20 cellular contexts compared by ENCODE assay signal in the genomic region with DNA sequence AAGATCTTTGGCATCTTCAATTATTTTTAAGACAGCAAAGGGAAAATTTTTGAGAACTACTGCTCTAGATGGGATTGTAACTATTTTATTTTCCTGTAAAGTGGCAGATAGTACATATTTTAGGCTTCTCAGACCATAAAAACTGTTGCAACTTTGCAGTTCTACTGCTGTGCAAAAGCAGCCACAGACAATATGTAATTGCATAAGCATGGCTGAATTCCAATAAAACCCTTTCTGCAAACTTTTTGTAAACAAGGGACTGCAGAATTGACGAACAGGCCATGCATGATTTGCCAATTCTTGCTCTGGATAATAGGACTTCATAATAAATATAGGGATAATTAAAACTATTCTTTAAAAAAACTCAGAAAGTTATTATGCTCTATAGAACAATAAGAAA.
"Had no signal": no experiment of that assay in that cellular context is flagged by ENCODE, and none has a peak within 500 bp of the region (broad histone marks: within the 10 kb centered on the region; RNA-seq: fewer than 3 reads in every experiment).

No MANE protein-coding gene starts in this region.

- H3K27me3 Mint-ChIP-seq: activated CD4-positive, alpha-beta T cell treated with anti-CD3 and anti-CD28 coated beads, Interleukin-2, amount 10 ng/mL, durations not matched to agents 7 days and 5 days; activated naive CD8-positive, alpha-beta T cell treated with anti-CD3 and anti-CD28 coated beads, Interleukin-2, amount 10 ng/mL, durations not matched to agents 7 days and 5 days; activated T-cell treated with anti-CD3 and anti-CD28 coated beads, Interleukin-2, amount 50 U/mL, for 24 hours; central memory CD8-positive, alpha-beta T cell; type B pancreatic cell had no signal

- H3K4me3 Mint-ChIP-seq: activated CD4-positive, alpha-beta T cell treated with anti-CD3 and anti-CD28 coated beads, Interleukin-2, amount 10 ng/mL, durations not matched to agents 7 days and 5 days; activated CD8-positive, alpha-beta T cell treated with anti-CD3 and anti-CD28 coated beads, Interleukin-2, amount 10 ng/mL, durations not matched to agents 7 days and 5 days; activated naive CD8-positive, alpha-beta T cell treated with anti-CD3 and anti-CD28 coated beads, Interleukin-2, amount 10 ng/mL, durations not matched to agents 7 days and 5 days; activated T-cell treated with anti-CD3 and anti-CD28 coated beads, Interleukin-2, amount 50 U/mL, for 24 hours; central memory CD8-positive, alpha-beta T cell; nephron progenitor cell; type B pancreatic cell had no signal

- H3K9me3 ChIP-seq: gastroesophageal sphincter, heart left ventricle, left lung, stomach had no signal

- H3K27ac ChIP-seq: brain microvascular endothelial cell, coronary artery, gastroesophageal sphincter, heart left ventricle, left lung, stomach had no signal

- DNase-seq: activated CD4-positive, alpha-beta T cell treated with anti-CD3 and anti-CD28 coated beads, Interleukin-2, amount 10 ng/mL, durations not matched to agents 7 days and 5 days; activated CD8-positive, alpha-beta T cell treated with anti-CD3 and anti-CD28 coated beads, Interleukin-2, amount 10 ng/mL, durations not matched to agents 7 days and 5 days; activated naive CD4-positive, alpha-beta T cell treated with Interleukin-2 at 50 U/mL for 16 hours; activated naive CD8-positive, alpha-beta T cell treated with anti-CD3 and anti-CD28 coated beads, Interleukin-2, amount 10 ng/mL, durations not matched to agents 7 days and 5 days; activated T-cell treated with anti-CD3 and anti-CD28 coated beads, Interleukin-2, amount 50 U/mL, for 24 hours; brain microvascular endothelial cell; heart left ventricle; left lung; nephron progenitor cell; occipital lobe; stimulated activated CD4-positive, alpha-beta T cell treated with anti-CD3 and anti-CD28 coated beads, Interleukin-2, amount 100 ng/mL, for 48 hours; stomach; T-helper 1 cell; T-helper 9 cell had no signal

- H3K9me3 Mint-ChIP-seq: activated CD4-positive, alpha-beta T cell treated with anti-CD3 and anti-CD28 coated beads, Interleukin-2, amount 10 ng/mL, durations not matched to agents 7 days and 5 days; activated naive CD8-positive, alpha-beta T cell treated with anti-CD3 and anti-CD28 coated beads, Interleukin-2, amount 10 ng/mL, durations not matched to agents 7 days and 5 days; activated T-cell treated with anti-CD3 and anti-CD28 coated beads, Interleukin-2, amount 50 U/mL, for 24 hours; nephron progenitor cell; type B pancreatic cell had no signal

- ATAC-seq: activated CD4-positive, CD25-positive, alpha-beta regulatory T cell treated with anti-CD3 and anti-CD28 coated beads, Interleukin-2, amount 50 U/mL, for 24 hours; activated CD8-positive, alpha-beta T cell treated with anti-CD3 and anti-CD28 coated beads, Interleukin-2, amount 10 ng/mL, durations not matched to agents 7 days and 5 days; gastroesophageal sphincter; heart left ventricle; left lung had no signal

- H3K27ac Mint-ChIP-seq: activated CD4-positive, alpha-beta T cell treated with anti-CD3 and anti-CD28 coated beads, Interleukin-2, amount 10 ng/mL, durations not matched to agents 7 days and 5 days; activated CD8-positive, alpha-beta T cell treated with anti-CD3 and anti-CD28 coated beads, Interleukin-2, amount 10 ng/mL, durations not matched to agents 7 days and 5 days; activated naive CD8-positive, alpha-beta T cell treated with anti-CD3 and anti-CD28 coated beads, Interleukin-2, amount 10 ng/mL, durations not matched to agents 7 days and 5 days; activated T-cell treated with anti-CD3 and anti-CD28 coated beads, Interleukin-2, amount 50 U/mL, for 24 hours; activated T-helper 2 cell treated with anti-CD3 and anti-CD28 coated beads, Interferon-gamma antibody, Interleukin-2, Interleukin-4, amounts not matched to agents 10 μg/mL and 5 μg/mL and 100 μg/mL, durations not matched to agents 14 hours and 24 hours and 36 hours; nephron progenitor cell; type B pancreatic cell had no signal

- H3K27me3 ChIP-seq: brain microvascular endothelial cell, gastroesophageal sphincter, heart left ventricle, left lung, stomach had no signal

- H3K4me1 ChIP-seq: gastroesophageal sphincter, heart left ventricle, left lung, stomach had no signal

- H3K36me3 Mint-ChIP-seq: activated naive CD8-positive, alpha-beta T cell treated with anti-CD3 and anti-CD28 coated beads, Interleukin-2, amount 10 ng/mL, durations not matched to agents 7 days and 5 days; type B pancreatic cell had no signal

- H3K36me3 ChIP-seq: brain microvascular endothelial cell, gastroesophageal sphincter, heart left ventricle, left lung, stomach had no signal

- H3K4me1 Mint-ChIP-seq: activated CD4-positive, alpha-beta T cell treated with anti-CD3 and anti-CD28 coated beads, Interleukin-2, amount 10 ng/mL, durations not matched to agents 7 days and 5 days; activated naive CD8-positive, alpha-beta T cell treated with anti-CD3 and anti-CD28 coated beads, Interleukin-2, amount 10 ng/mL, durations not matched to agents 7 days and 5 days; central memory CD8-positive, alpha-beta T cell; nephron progenitor cell had no signal

- H3K4me3 ChIP-seq: coronary artery, gastroesophageal sphincter, heart left ventricle, left lung, stomach had no signal
